Comparison of ENCODE assay signal across 22 cellular contexts in genomic region chr18:22257022-22257543, GRCh38.
"Had no signal": no experiment of that assay in that cellular context is flagged by ENCODE, and none has a peak within 500 bp of the region (broad histone marks: within the 10 kb centered on the region; RNA-seq: fewer than 3 reads in every experiment).

No MANE protein-coding gene starts in this region.

- H3K36me3 ChIP-seq: adrenal gland, colonic mucosa, left lung, ovary, tibial nerve, uterus had no signal

- H3K27ac ChIP-seq: adrenal gland, colonic mucosa, left lung, ovary, tibial nerve, uterus had no signal

- H3K4me1 ChIP-seq: colonic mucosa, tibial nerve, uterus had no signal

- H3K9me3 Mint-ChIP-seq: activated CD8-positive, alpha-beta T cell treated with anti-CD3 and anti-CD28 coated beads for 36 hours; activated naive CD4-positive, alpha-beta T cell treated with anti-CD3 and anti-CD28 coated beads, Interleukin-2, amount 10 ng/mL, durations not matched to agents 7 days and 5 days had no signal

- H3K9me3 ChIP-seq: adrenal gland, colonic mucosa, left lung, mucosa of descending colon, ovary, tibial nerve, uterus had no signal

- H3K27me3 Mint-ChIP-seq: activated CD8-positive, alpha-beta T cell treated with anti-CD3 and anti-CD28 coated beads for 36 hours; activated naive CD4-positive, alpha-beta T cell treated with anti-CD3 and anti-CD28 coated beads, Interleukin-2, amount 10 ng/mL, durations not matched to agents 7 days and 5 days had no signal

- H3K27me3 ChIP-seq: adrenal gland, colonic mucosa, left lung, ovary, tibial nerve, uterus had no signal

- H3K4me1 Mint-ChIP-seq: activated naive CD4-positive, alpha-beta T cell treated with anti-CD3 and anti-CD28 coated beads, Interleukin-2, amount 10 ng/mL, durations not matched to agents 7 days and 5 days had no signal

- H3K27ac Mint-ChIP-seq: activated CD8-positive, alpha-beta T cell treated with anti-CD3 and anti-CD28 coated beads for 36 hours; activated naive CD4-positive, alpha-beta T cell treated with anti-CD3 and anti-CD28 coated beads, Interleukin-2, amount 10 ng/mL, durations not matched to agents 7 days and 5 days; naive thymus-derived CD4-positive, alpha-beta T cell; WTC11 had no signal

- H3K36me3 Mint-ChIP-seq: activated naive CD4-positive, alpha-beta T cell treated with anti-CD3 and anti-CD28 coated beads, Interleukin-2, amount 10 ng/mL, durations not matched to agents 7 days and 5 days; naive thymus-derived CD4-positive, alpha-beta T cell had no signal

- DNase-seq: activated CD4-positive, alpha-beta T cell treated with anti-CD3 and anti-CD28 coated beads for 4 hours; activated CD8-positive, alpha-beta memory T cell treated with anti-CD3 and anti-CD28 coated beads, Interleukin-2, amount 50 U/mL, for 4 hours; activated CD8-positive, alpha-beta T cell treated with anti-CD3 and anti-CD28 coated beads for 36 hours; activated naive CD4-positive, alpha-beta T cell treated with anti-CD3 and anti-CD28 coated beads, Interleukin-2, amount 10 ng/mL, durations not matched to agents 7 days and 5 days; adrenal gland; colonic mucosa; hippocampal formation; kidney; left lung; mucosa of descending colon; naive thymus-derived CD4-positive, alpha-beta T cell; ovary; stimulated activated CD4-positive, alpha-beta T cell treated with anti-CD3 and anti-CD28 coated beads, Interleukin-12 subunit alpha, Interleukin-12 subunit beta, amount 100 ng/mL, for 4 hours; stimulated activated CD4-positive, alpha-beta T cell treated with anti-CD3 and anti-CD28 coated beads, Interleukin-2, amount 100 ng/mL, for 24 hours; stimulated activated naive CD4-positive, alpha-beta T cell treated with Interleukin-2 at 50 U/mL for 16 hours; substantia nigra; T-helper 2 cell; uterus had no signal

- FAIRE-seq: kidney, TTC549 had no signal

- ATAC-seq: activated CD8-positive, alpha-beta T cell treated with anti-CD3 and anti-CD28 coated beads for 36 hours; esophagus mucosa; left lung; mucosa of descending colon; naive thymus-derived CD4-positive, alpha-beta T cell; WTC11 had no signal

- H3K4me3 Mint-ChIP-seq: activated CD8-positive, alpha-beta T cell treated with anti-CD3 and anti-CD28 coated beads for 36 hours; activated naive CD4-positive, alpha-beta T cell treated with anti-CD3 and anti-CD28 coated beads, Interleukin-2, amount 10 ng/mL, durations not matched to agents 7 days and 5 days; naive thymus-derived CD4-positive, alpha-beta T cell; WTC11 had no signal

- H3K4me3 ChIP-seq: adrenal gland, colonic mucosa, left lung, mucosa of descending colon, ovary, tibial nerve, uterus had no signal
